ENCODE assay signal across 8 cellular contexts in genomic region chr17:7014261-7014994, GRCh38. TPM values are rescaled to one million over a fixed set of nuclear protein-coding genes. Genes with fewer than 3 reads are reported as not detected.
DNase-seq lines count a peak whose midpoint lies in the region; TF ChIP-seq lines count a peak whose summit lies in the region.

No MANE protein-coding gene starts in this region.

- H3K36me3 ChIP-seq in stomach: peaks cover 4 to 23% (median 20%) of the 10 kb centered on the region in 4 donors

- no peaks in the 10 kb centered on the region for H3K27me3 Mint-ChIP-seq in neural crest cell (ENCODE audit: low read depth)

- 0 to 1% (median 1%) methylated on average over 37 to 75 of the region's 75 CpGs for WGBS in stomach, 5 donors

- TF ChIP-seq POLR2A in stomach (IDR thresholded peaks at IDR 0.05): peak in 2 of 4 donors; percentile 26 to 75

- no peaks in the 10 kb centered on the region for H3K9me3 ChIP-seq in stomach

- H3K27ac Mint-ChIP-seq in neural crest cell (ENCODE audit: unreplicated experiment): peak overlapping the region; percentile 90

- peak overlapping the region; percentile 99 for H3K4me3 Mint-ChIP-seq in neural crest cell

- TF ChIP-seq EP300 in stomach (IDR thresholded peaks at IDR 0.05): no peak

- TF ChIP-seq CTCF in LNCAP (IDR thresholded peaks at IDR 0.05) (peak; percentile 75), RWPE1 (conservative IDR thresholded peaks at IDR 0.05; ENCODE audit: low read depth) (peak; percentile 83), fibroblast of the aortic adventitia (IDR thresholded peaks at IDR 0.05; ENCODE audit: insufficient read depth, low read length) (peak; percentile 69), neural crest cell (conservative IDR thresholded peaks at IDR 0.05) (peak; percentile 89), stomach (IDR thresholded peaks at IDR 0.05) (peak in 5 of 7 experiments; percentile 46 to 97 (median 82))

- no peaks in the 10 kb centered on the region for H3K9me3 Mint-ChIP-seq in neural crest cell

- peaks cover 48 to 84% (median 67%) of the 10 kb centered on the region in 4 donors for H3K4me1 ChIP-seq in stomach

- DNase-seq in G401 (ENCODE audit: low spot score) (peak; percentile 98), H4 (ENCODE audit: low spot score) (peak; percentile 92), RWPE1 (ENCODE audit: low spot score) (peak; percentile 90), fibroblast of the aortic adventitia (ENCODE audit: low read depth) (peak; percentile 94), neural crest cell (ENCODE audit: low read depth, low spot score) (peak; percentile 95), stomach (peak; percentile 99)
- peak; percentile 97 for DNase-seq in activated effector memory CD4-positive, alpha-beta T cell treated with Interleukin-2 at 50 U/mL for 16 hours

- POLR2A ChIA-PET in RWPE1 (lab: Yijun Ruan, JAX; ENCODE audit: low non-redundant PET): interaction anchor here (0.6 kb wide), 1 partner anchor 441 kb away, joined by 4 read pairs; no protein-coding TSS in a partner anchor

- H3K27me3 ChIP-seq in stomach: no peaks in the 10 kb centered on the region

- H3K4me1 Mint-ChIP-seq in neural crest cell: peaks cover 73% of the 10 kb centered on the region

- peaks cover 3% of the 10 kb centered on the region for H3K36me3 Mint-ChIP-seq in neural crest cell (ENCODE audit: low read depth)

- H3K27ac ChIP-seq in RWPE1: peak overlapping the region; percentile 95
- peak overlapping the region; percentile 97 to 99 (median 98) for H3K27ac ChIP-seq in stomach

- CTCF ChIA-PET in RWPE1 (lab: Yijun Ruan, JAX): interaction anchor here (0.6 kb wide), 2 partner anchors 131 to 282 kb away, joined by 4 read pairs; no protein-coding TSS in a partner anchor

- in situ Hi-C loops in G401 (cut with HindIII; ENCODE audit: low sequenced_read_pairs): no loop called here

- intact Hi-C loops in stomach (cut with DNase I; ENCODE audit: low total_unique reads): no loop called here

- peak overlapping the region; percentile 91 for H3K4me3 ChIP-seq in fibroblast of the aortic adventitia (ENCODE audit: low read depth, low read length)
- peak overlapping the region; percentile 79 to 95 (median 88) for H3K4me3 ChIP-seq in stomach

RNA-seq across cellular contexts. Expression of gene RNASEK, which starts 2.0 kb away (rescaled TPM):
- 189 and 195 TPM in 2 replicates for total RNA-seq in G401 (2014; rRNA removed; shearing (Covaris generic))
- total RNA-seq in H4 (2014; rRNA removed; shearing (Covaris generic)): 166 and 188 TPM in 2 replicates
- total RNA-seq in fibroblast of the aortic adventitia (ENCODE audit: low replicate concordance) (9.3 and 90.7 TPM in 2 replicates), neural crest cell (143 and 157 TPM in 2 replicates), stomach (100 to 1,000 TPM in 2 of 5 donors, 10 to 100 TPM in 3; 12.3 to 173 (median 78.8) TPM)
- polyA plus RNA-seq in stomach: 100 to 1,000 TPM; 243 to 390 (median 247) TPM

RNA-seq across cellular contexts. Expression of gene BCL6B, which starts 8.4 kb away (rescaled TPM):
- not detected in 2 replicates for total RNA-seq in G401 (2014; rRNA removed; shearing (Covaris generic))
- total RNA-seq in H4 (2014; rRNA removed; shearing (Covaris generic)): not detected in 2 replicates
- total RNA-seq in fibroblast of the aortic adventitia (ENCODE audit: low replicate concordance) (0.41 and 0.45 TPM in 2 replicates), neural crest cell (0.41 and 0.42 TPM in 2 replicates), stomach (1 to 10 TPM in 3 of 5 donors, not detected in 2; 1.3 to 5.5 (median 2.9) TPM)
- 1 to 10 TPM; 2.2 to 5.0 (median 4.3) TPM for polyA plus RNA-seq in stomach

RNA-seq across cellular contexts. Expression of gene ALOX12, which starts 18.6 kb away (rescaled TPM):
- total RNA-seq in G401 (2014; rRNA removed; shearing (Covaris generic)): not detected in 2 replicates
- total RNA-seq in H4 (2014; rRNA removed; shearing (Covaris generic)): not detected in 2 replicates
- 0.65 TPM in 1 of 2 replicates, not detected in the other for total RNA-seq in fibroblast of the aortic adventitia (ENCODE audit: low replicate concordance)
- 0.16 TPM in 1 of 2 replicates, not detected in the other for total RNA-seq in neural crest cell
- total RNA-seq in stomach: under 1 TPM in 1 of 5 donors, not detected in 4; 0.92 TPM
- polyA plus RNA-seq in stomach: 1 to 10 TPM in 1 of 3 donors, not detected in 2; 3.4 TPM

RNA-seq across cellular contexts. Expression of gene SLC16A13, which starts 21.4 kb away (rescaled TPM):
- total RNA-seq in G401 (2014; rRNA removed; shearing (Covaris generic)): 5.3 and 9.8 TPM in 2 replicates
- total RNA-seq in H4 (2014; rRNA removed; shearing (Covaris generic)): 0.77 TPM in 1 of 2 replicates, not detected in the other
- total RNA-seq in fibroblast of the aortic adventitia (ENCODE audit: low replicate concordance): 0.72 and 3.1 TPM in 2 replicates
- 11.1 and 12.2 TPM in 2 replicates for total RNA-seq in neural crest cell
- total RNA-seq in stomach: 1 to 10 TPM in 1 of 5 donors, not detected in 4; 2.9 TPM
- polyA plus RNA-seq in stomach: 1 to 10 TPM in 1 of 3 donors, under 1 TPM in 1, not detected in 1; 0.56 to 1.4 TPM

RNA-seq across cellular contexts. Expression of gene SLC16A11, which starts 29.5 kb away (rescaled TPM):
- not detected in 2 replicates for total RNA-seq in G401 (2014; rRNA removed; shearing (Covaris generic))
- total RNA-seq in H4 (2014; rRNA removed; shearing (Covaris generic)): not detected in 2 replicates
- total RNA-seq in fibroblast of the aortic adventitia (ENCODE audit: low replicate concordance) (0.27 and 2.4 TPM in 2 replicates), neural crest cell (not detected in 2 replicates), stomach (not detected)
- polyA plus RNA-seq in stomach: 1 to 10 TPM in 2 of 3 donors, under 1 TPM in 1; 0.68 to 3.7 (median 2.3) TPM

Comparison
In these comparisons a context has a peak if more than half of its experiments do, and no peak if none do; other contexts are left out.
1. Peak in every context shown above with its lines: DNase-seq, H3K4me3 ChIP-seq and H3K27ac ChIP-seq.